In genomic region chr14:24443053-24443683, GRCh38 we compare ENCODE assay signal across 8 cellular contexts. TPM values are rescaled to one million over a fixed set of nuclear protein-coding genes. Genes with fewer than 3 reads are reported as not detected.
A peak's percentile ranks its signal among the peaks of the same experiment; 100 is the strongest.
DNase-seq lines count a peak whose midpoint lies in the region; ATAC-seq, FAIRE-seq and TF ChIP-seq lines count a peak whose summit lies in the region.

No MANE protein-coding gene starts in this region.

- no peaks in the 10 kb centered on the region for H3K9me1 ChIP-seq in K562 (ENCODE audit: control insufficient read depth, insufficient read depth, low read length)

- no peak for TF ChIP-seq POLR2A in K562 (conservative IDR thresholded peaks at IDR 0.05)
- no peak for TF ChIP-seq POLR2A in uterus (IDR thresholded peaks at IDR 0.05)

- no peak overlapping the region for H2BK15ac ChIP-seq in mesenchymal stem cell (ENCODE audit: low read depth, poor library complexity, severe bottlenecking)

- FAIRE-seq in K562 (lab: Jason Lieb, UNC) = no peak

- ATAC-seq in heart right ventricle (no peak), left ventricle myocardium superior (no peak), K562 (no peak), HG02623 (IDR thresholded peaks at IDR 0.05; ENCODE audit: unreplicated experiment) (no peak)
- no peak for ATAC-seq in activated CD4-positive, CD25-positive, alpha-beta regulatory T cell treated with anti-CD3 and anti-CD28 coated beads, Interleukin-2, amount 50 U/mL, for 24 hours

- peak overlapping the region; percentile 66 to 91 for H3K9ac ChIP-seq in K562 (ENCODE audit: insufficient read depth in 1 of 2, low read depth in 2 of 2, low read length in 2 of 2)
- peak overlapping the region; percentile 99 for H3K9ac ChIP-seq in mesenchymal stem cell (ENCODE audit: low read length)

- TSS peak; percentile 87 for BruUV-seq in K562 (replicated peaks; lab: Mats Ljungman, UMichigan)

- peak overlapping the region; percentile 82 for H2AK5ac ChIP-seq in mesenchymal stem cell (ENCODE audit: low read length, severe bottlenecking)

- H3K36me3 ChIP-seq in heart right ventricle = peaks cover 0 to 35% (median 24%) of the 10 kb centered on the region in 9 donors
- peaks cover 34% of the 10 kb centered on the region for H3K36me3 ChIP-seq in K562 (ENCODE audit: control insufficient read depth, insufficient read depth, low read length)
- peaks cover 22 to 37% of the 10 kb centered on the region in 2 experiments for H3K36me3 ChIP-seq in mesenchymal stem cell (ENCODE audit: control insufficient read depth in 1 of 2, insufficient read depth in 2 of 2, low read depth in 1 of 2, low read length in 2 of 2)
- H3K36me3 ChIP-seq in uterus = no peaks in the 10 kb centered on the region

- POLR2A ChIA-PET in K562 (lab: Yijun Ruan, JAX) = interaction anchor here (3.6 kb wide), 1 partner anchor 13 kb away, joined by 43 read pairs; the partner anchor contains the start of genes CBLN3 and KHNYN

- H2AFZ ChIP-seq in K562 (ENCODE audit: low read depth, low read length) (peak overlapping the region; percentile 88), mesenchymal stem cell (ENCODE audit: low read depth, low read length) (no peak overlapping the region)

- H3K27me3 ChIP-seq in heart right ventricle = no peaks in the 10 kb centered on the region
- H3K27me3 ChIP-seq in K562 (ENCODE audit: control insufficient read depth in 2 of 2, insufficient read depth in 2 of 2, low read length in 2 of 2) = no peaks in the 10 kb centered on the region
- H3K27me3 ChIP-seq in mesenchymal stem cell (ENCODE audit: control insufficient read depth in 1 of 2, insufficient read depth in 1 of 2, low read length in 2 of 2) = no peaks in the 10 kb centered on the region
- no peaks in the 10 kb centered on the region for H3K27me3 ChIP-seq in uterus

- H4K20me1 ChIP-seq in K562 (replicated peaks; ENCODE audit: control insufficient read depth, insufficient read depth, low read length) = no peaks in the 10 kb centered on the region

- no peak overlapping the region for H2BK5ac ChIP-seq in mesenchymal stem cell (ENCODE audit: low read depth, low read length, poor library complexity, severe bottlenecking)

- H3K27ac ChIP-seq in heart right ventricle (peak overlapping the region; percentile 45 to 100 (median 99)), K562 (ENCODE audit: extremely low read depth, low read depth, low read length) (peak overlapping the region; percentile 91), mesenchymal stem cell (ENCODE audit: low read length, poor library complexity, severe bottlenecking) (peak overlapping the region; percentile 88), uterus (peak overlapping the region; percentile 99 to 100)

- H3K14ac ChIP-seq in mesenchymal stem cell (ENCODE audit: low read length in 2 of 2) = no peak overlapping the region

- no peak for TF ChIP-seq CTCF in heart right ventricle (IDR thresholded peaks at IDR 0.05)
- TF ChIP-seq CTCF in K562 (IDR thresholded peaks at IDR 0.05 in 2 of 3, conservative IDR thresholded peaks at IDR 0.05 in 1 of 3; ENCODE audit: insufficient read depth in 2 of 3, low read depth in 1 of 3, low read length in 3 of 3) = no peak
- no peak for TF ChIP-seq CTCF in uterus (IDR thresholded peaks at IDR 0.05)

- H3K4ac ChIP-seq in mesenchymal stem cell (ENCODE audit: low read depth in 1 of 2, low read length in 2 of 2) = peak overlapping the region in 1 of 2 experiments; percentile 82

- peak overlapping the region in 1 of 2 experiments; percentile 67 for H3K18ac ChIP-seq in mesenchymal stem cell (ENCODE audit: low read depth in 1 of 2, low read length in 2 of 2)

- peaks cover 22% of the 10 kb centered on the region for H3K79me1 ChIP-seq in mesenchymal stem cell (replicated peaks; ENCODE audit: low read length, poor library complexity, severe bottlenecking)

- H2BK120ac ChIP-seq in mesenchymal stem cell (ENCODE audit: low read depth, low read length) = no peak overlapping the region

- peaks cover 23% of the 10 kb centered on the region for H3K79me2 ChIP-seq in K562 (ENCODE audit: control insufficient read depth, insufficient read depth, low read length)

- H3K4me3 ChIP-seq in heart right ventricle = peak overlapping the region; percentile 36 to 86 (median 72)
- peak overlapping the region; percentile 68 for H3K4me3 ChIP-seq in K562
- peak overlapping the region in 1 of 2 experiments; percentile 84 for H3K4me3 ChIP-seq in mesenchymal stem cell (ENCODE audit: insufficient read depth in 1 of 2, low read depth in 1 of 2, low read length in 2 of 2)
- peak overlapping the region; percentile 55 to 83 for H3K4me3 ChIP-seq in uterus

- peaks cover 4 to 46% (median 42%) of the 10 kb centered on the region in 9 donors for H3K4me1 ChIP-seq in heart right ventricle
- peaks cover 0 to 10% of the 10 kb centered on the region in 2 experiments; a peak in 2 of 5 replicates for H3K4me1 ChIP-seq in K562 (replicated peaks in 1 of 2; ENCODE audit: control insufficient read depth in 2 of 2, insufficient read depth in 2 of 2, low read length in 2 of 2)
- H3K4me1 ChIP-seq in mesenchymal stem cell (ENCODE audit: control insufficient read depth, insufficient read depth, low read depth, low read length) = peaks cover 12% of the 10 kb centered on the region
- H3K4me1 ChIP-seq in uterus = peaks cover 6 to 10% of the 10 kb centered on the region in 2 donors

- 1 to 6% methylated on average over 7 of the region's 7 CpGs for WGBS in heart right ventricle, 2 donors
- WGBS in K562 (ENCODE audit: insufficient coverage, low coverage, missing lambda C conversion rate) = 0% methylated on average over 6 of the region's 7 CpGs
- WGBS in mesenchymal stem cell = 8% methylated on average over 6 of the region's 7 CpGs

- no peak overlapping the region for H2BK12ac ChIP-seq in mesenchymal stem cell (ENCODE audit: low read length in 2 of 2)

- DNase-seq in heart right ventricle = no peak
- no peak for DNase-seq in left ventricle myocardium superior
- DNase-seq in K562 (ENCODE audit: extremely low read depth in 1 of 4, low spot score in 3 of 4) = no peak
- DNase-seq in mesenchymal stem cell = no peak
- no peak for DNase-seq in uterus
- no peak for DNase-seq in SKM-1 (lab: John Stamatoyannopoulos, UW; ENCODE audit: unreplicated experiment)

- H3K23ac ChIP-seq in mesenchymal stem cell (ENCODE audit: low read length in 2 of 2) = no peak overlapping the region

- no peak overlapping the region for H4K8ac ChIP-seq in mesenchymal stem cell (ENCODE audit: low read length)

- TF ChIP-seq EP300 in K562 (IDR thresholded peaks at IDR 0.05; ENCODE audit: low read length) = no peak

- TF ChIP-seq RAD21 in K562 (CRISPR knock-in tag; conservative IDR thresholded peaks at IDR 0.05 in 1 of 2, IDR thresholded peaks at IDR 0.05 in 1 of 2) = no peak

- H3K4me2 ChIP-seq in K562 (ENCODE audit: insufficient read depth, low read length) = peak overlapping the region; percentile 98
- H3K4me2 ChIP-seq in mesenchymal stem cell (ENCODE audit: low read length, poor library complexity, severe bottlenecking) = peak overlapping the region; percentile 84

- CTCF ChIA-PET in K562 (lab: Yijun Ruan, JAX; ENCODE audit: low intra/inter-chr PET ratio) = no interaction called here

- H3K9me3 ChIP-seq in heart right ventricle (no peaks in the 10 kb centered on the region), K562 (replicated peaks; ENCODE audit: control insufficient read depth, insufficient read depth, low read depth, low read length) (no peaks in the 10 kb centered on the region), mesenchymal stem cell (ENCODE audit: control insufficient read depth, low read length) (no peaks in the 10 kb centered on the region), uterus (no peaks in the 10 kb centered on the region)

- in situ Hi-C loops in K562 (cut with MboI) = no loop called here

- no peak overlapping the region for H4K91ac ChIP-seq in mesenchymal stem cell (ENCODE audit: low read length)

- intact Hi-C loops in heart right ventricle (cut with DNase I) = loop anchor here in 1 of 10 donors (2.0 kb wide), 1 partner anchor 200 kb away; the partner anchor contains the start of gene TINF2
- intact Hi-C loops in left ventricle myocardium superior (cut with micrococcal nuclease) = no loop called here
- intact Hi-C loops in K562 (cut with micrococcal nuclease) = no loop called here
- intact Hi-C loops in uterus (cut with DNase I; ENCODE audit: low total_unique reads) = no loop called here

RNA-seq across cellular contexts. Expression of gene SDR39U1, which starts 0.6 kb away (rescaled TPM):
- total RNA-seq in heart right ventricle (10 to 100 TPM; 55.6 to 93.6 (median 67.4) TPM), left ventricle myocardium superior (86.8 TPM), K562 (2014; rRNA removed) (19.8 and 21.7 TPM in 2 replicates), K562 (2014; rRNA removed; fragmentation: Illumina TruSeq; extraction: Trizol) (8.8 and 10.4 TPM in 2 replicates), K562 (2015; rRNA removed; fragmentation: Illumina TruSeq; extraction: Trizol) (17.7 and 18.2 TPM in 2 replicates), K562 (2021) (34.5 and 36.8 TPM in 2 replicates), uterus (10 to 100 TPM; 12.8 to 87.5 (median 33.0) TPM)
- polyA plus RNA-seq in heart right ventricle (100 to 1,000 TPM in 1 of 2 donors, 10 to 100 TPM in 1; 88.5 to 108 TPM), K562 (2011; rRNA removed) (33.2 and 38.4 TPM in 2 replicates), K562 (2014; fragmentation: Illumina TruSeq; extraction: Trizol) (27.8 and 40.9 TPM in 2 replicates), K562 (2014; fragmentation: Nextera tagmentation; extraction: Ambion mirVana) (10 to 100 TPM; 11.0 to 18.6 TPM), K562 (2014; rRNA removed) (53.7 and 56.1 TPM in 2 replicates)
- 32.9 and 64.5 TPM in 2 replicates for total RNA-seq in K562 (2011; cell fraction: chromatin; rRNA removed; ENCODE audit: low replicate concordance)
- 53.7 and 68.7 TPM in 2 replicates for total RNA-seq in K562 (2011; cell fraction: nucleolus; rRNA removed)
- total RNA-seq in K562 (2011; cell fraction: nucleoplasm; rRNA removed) = 47.4 and 51.2 TPM in 2 replicates
- polyA plus RNA-seq in K562 (2011; cell fraction: cytosol; rRNA removed) = 49.6 and 54.6 TPM in 2 replicates
- polyA plus RNA-seq in K562 (2011; cell fraction: nucleus; rRNA removed) = 164 and 205 TPM in 2 replicates
- 31.9 and 54.5 TPM in 2 replicates for polyA plus RNA-seq in K562 (2012)
- polyA minus RNA-seq in K562 (2011; rRNA and poly(A)+ RNA removed) = 7.8 and 10.4 TPM in 2 replicates
- polyA minus RNA-seq in K562 (2011; cell fraction: cytosol; rRNA and poly(A)+ RNA removed) = 8.9 TPM in 2 replicates
- polyA minus RNA-seq in K562 (2011; cell fraction: nucleus; rRNA and poly(A)+ RNA removed) = 25.7 and 34.4 TPM in 2 replicates
- 29.6 TPM for polyA plus RNA-seq in mesenchymal stem cell (2013, experiment 1 of 2)
- 28.8 TPM for polyA plus RNA-seq in mesenchymal stem cell (2013, experiment 2 of 2)

RNA-seq across cellular contexts. Expression of gene KHNYN, which starts 13.4 kb away (rescaled TPM):
- total RNA-seq in heart right ventricle (10 to 100 TPM; 14.3 to 30.1 (median 17.9) TPM), left ventricle myocardium superior (25.1 TPM), K562 (2014; rRNA removed) (18.6 and 26.9 TPM in 2 replicates), K562 (2014; rRNA removed; fragmentation: Illumina TruSeq; extraction: Trizol) (13.6 and 14.2 TPM in 2 replicates), K562 (2015; rRNA removed; fragmentation: Illumina TruSeq; extraction: Trizol) (14.5 and 14.6 TPM in 2 replicates), K562 (2021) (20.0 and 26.0 TPM in 2 replicates), uterus (10 to 100 TPM; 16.5 to 88.6 (median 66.1) TPM)
- polyA plus RNA-seq in heart right ventricle (10 to 100 TPM; 14.0 to 20.9 TPM), K562 (2011; rRNA removed) (12.4 and 14.8 TPM in 2 replicates), K562 (2014; fragmentation: Illumina TruSeq; extraction: Trizol) (14.1 and 18.3 TPM in 2 replicates), K562 (2014; fragmentation: Nextera tagmentation; extraction: Ambion mirVana) (1 to 10 TPM in 1 of 2 experiments, under 1 TPM in 1; 0.76 to 1.8 TPM), K562 (2014; rRNA removed) (14.4 and 16.5 TPM in 2 replicates)
- 28.3 and 36.5 TPM in 2 replicates for total RNA-seq in K562 (2011; cell fraction: chromatin; rRNA removed; ENCODE audit: low replicate concordance)
- 27.8 and 28.2 TPM in 2 replicates for total RNA-seq in K562 (2011; cell fraction: nucleolus; rRNA removed)
- 29.5 and 37.6 TPM in 2 replicates for total RNA-seq in K562 (2011; cell fraction: nucleoplasm; rRNA removed)
- 8.9 and 10.7 TPM in 2 replicates for polyA plus RNA-seq in K562 (2011; cell fraction: cytosol; rRNA removed)
- 35.7 and 38.4 TPM in 2 replicates for polyA plus RNA-seq in K562 (2011; cell fraction: nucleus; rRNA removed)
- 15.4 and 24.1 TPM in 2 replicates for polyA plus RNA-seq in K562 (2012)
- polyA minus RNA-seq in K562 (2011; rRNA and poly(A)+ RNA removed) = 16.5 and 17.2 TPM in 2 replicates
- 8.8 and 9.6 TPM in 2 replicates for polyA minus RNA-seq in K562 (2011; cell fraction: cytosol; rRNA and poly(A)+ RNA removed)
- 29.2 and 37.0 TPM in 2 replicates for polyA minus RNA-seq in K562 (2011; cell fraction: nucleus; rRNA and poly(A)+ RNA removed)
- 23.6 TPM for polyA plus RNA-seq in mesenchymal stem cell (2013, experiment 1 of 2)
- polyA plus RNA-seq in mesenchymal stem cell (2013, experiment 2 of 2) = 24.0 TPM

RNA-seq across cellular contexts. Expression of gene CBLN3, which starts 13.7 kb away (rescaled TPM):
- total RNA-seq in heart right ventricle (1 to 10 TPM in 4 of 10 donors, under 1 TPM in 6; 0.24 to 2.5 (median 0.80) TPM), left ventricle myocardium superior (2.3 TPM), K562 (2014; rRNA removed) (0.05 and 0.20 TPM in 2 replicates), K562 (2014; rRNA removed; fragmentation: Illumina TruSeq; extraction: Trizol) (0.10 and 0.11 TPM in 2 replicates), K562 (2015; rRNA removed; fragmentation: Illumina TruSeq; extraction: Trizol) (0.19 and 0.25 TPM in 2 replicates), K562 (2021) (0.44 and 0.67 TPM in 2 replicates), uterus (1 to 10 TPM in 3 of 4 donors, not detected in 1; 1.3 to 3.3 (median 3.2) TPM)
- polyA plus RNA-seq in heart right ventricle (1 to 10 TPM; 1.0 to 1.8 TPM), K562 (2011; rRNA removed) (0.59 and 0.66 TPM in 2 replicates), K562 (2014; fragmentation: Illumina TruSeq; extraction: Trizol) (0.30 and 0.32 TPM in 2 replicates), K562 (2014; fragmentation: Nextera tagmentation; extraction: Ambion mirVana) (under 1 TPM in 1 of 2 experiments, not detected in 1; 0.06 TPM), K562 (2014; rRNA removed) (0.05 and 0.27 TPM in 2 replicates)
- 1.5 and 2.4 TPM in 2 replicates for total RNA-seq in K562 (2011; cell fraction: chromatin; rRNA removed; ENCODE audit: low replicate concordance)
- total RNA-seq in K562 (2011; cell fraction: nucleolus; rRNA removed) = 0.67 and 0.92 TPM in 2 replicates
- 0.95 and 1.1 TPM in 2 replicates for total RNA-seq in K562 (2011; cell fraction: nucleoplasm; rRNA removed)
- 0.53 and 0.57 TPM in 2 replicates for polyA plus RNA-seq in K562 (2011; cell fraction: cytosol; rRNA removed)
- polyA plus RNA-seq in K562 (2011; cell fraction: nucleus; rRNA removed) = 2.5 and 3.6 TPM in 2 replicates
- polyA plus RNA-seq in K562 (2012) = 0.74 and 0.96 TPM in 2 replicates
- 0.09 and 0.28 TPM in 2 replicates for polyA minus RNA-seq in K562 (2011; rRNA and poly(A)+ RNA removed)
- 2.2 TPM in 1 of 2 replicates, not detected in the other for polyA minus RNA-seq in K562 (2011; cell fraction: cytosol; rRNA and poly(A)+ RNA removed)
- 0.27 and 0.56 TPM in 2 replicates for polyA minus RNA-seq in K562 (2011; cell fraction: nucleus; rRNA and poly(A)+ RNA removed)
- 3.3 TPM for polyA plus RNA-seq in mesenchymal stem cell (2013, experiment 1 of 2)
- polyA plus RNA-seq in mesenchymal stem cell (2013, experiment 2 of 2) = 3.6 TPM

RNA-seq across cellular contexts. Expression of gene NYNRIN, which starts 44.4 kb away (rescaled TPM):
- total RNA-seq in heart right ventricle (1 to 10 TPM; 3.6 to 9.0 (median 6.4) TPM), left ventricle myocardium superior (7.3 TPM), K562 (2014; rRNA removed) (0.37 and 0.54 TPM in 2 replicates), K562 (2014; rRNA removed; fragmentation: Illumina TruSeq; extraction: Trizol) (0.22 TPM in 2 replicates), K562 (2015; rRNA removed; fragmentation: Illumina TruSeq; extraction: Trizol) (0.14 and 0.23 TPM in 2 replicates), K562 (2021) (1.2 and 1.9 TPM in 2 replicates), uterus (10 to 100 TPM in 3 of 4 donors, 1 to 10 TPM in 1; 4.9 to 51.1 (median 27.3) TPM)
- polyA plus RNA-seq in heart right ventricle (1 to 10 TPM; 4.6 to 6.8 TPM), K562 (2011; rRNA removed) (1.2 TPM in 2 replicates), K562 (2014; fragmentation: Illumina TruSeq; extraction: Trizol) (0.58 and 0.61 TPM in 2 replicates), K562 (2014; fragmentation: Nextera tagmentation; extraction: Ambion mirVana) (under 1 TPM; 0.04 to 0.06 TPM), K562 (2014; rRNA removed) (0.28 and 0.47 TPM in 2 replicates)
- 1.0 and 5.0 TPM in 2 replicates for total RNA-seq in K562 (2011; cell fraction: chromatin; rRNA removed; ENCODE audit: low replicate concordance)
- total RNA-seq in K562 (2011; cell fraction: nucleolus; rRNA removed) = 2.6 and 5.3 TPM in 2 replicates
- total RNA-seq in K562 (2011; cell fraction: nucleoplasm; rRNA removed) = 2.0 and 2.1 TPM in 2 replicates
- polyA plus RNA-seq in K562 (2011; cell fraction: cytosol; rRNA removed) = 0.78 and 1.7 TPM in 2 replicates
- polyA plus RNA-seq in K562 (2011; cell fraction: nucleus; rRNA removed) = 2.2 and 4.2 TPM in 2 replicates
- polyA plus RNA-seq in K562 (2012) = 0.68 and 0.72 TPM in 2 replicates
- 1.5 and 2.9 TPM in 2 replicates for polyA minus RNA-seq in K562 (2011; rRNA and poly(A)+ RNA removed)
- 2.5 and 3.9 TPM in 2 replicates for polyA minus RNA-seq in K562 (2011; cell fraction: cytosol; rRNA and poly(A)+ RNA removed)
- polyA minus RNA-seq in K562 (2011; cell fraction: nucleus; rRNA and poly(A)+ RNA removed) = 2.6 and 3.5 TPM in 2 replicates
- 13.6 TPM for polyA plus RNA-seq in mesenchymal stem cell (2013, experiment 1 of 2)
- polyA plus RNA-seq in mesenchymal stem cell (2013, experiment 2 of 2) = 12.7 TPM
